ENCODE assay signal across 11 cellular contexts in genomic region chr3:191350389-191351090, GRCh38. TPM values are rescaled to one million over a fixed set of nuclear protein-coding genes. Genes with fewer than 3 reads are reported as not detected.
DNase-seq lines count a peak whose midpoint lies in the region; ATAC-seq and TF ChIP-seq lines count a peak whose summit lies in the region.
"Had no signal": no experiment of that assay in that cellular context is flagged by ENCODE, and none has a peak within 500 bp of the region (broad histone marks: within the 10 kb centered on the region; RNA-seq: fewer than 3 reads in every experiment).

No MANE protein-coding gene starts in this region.

- H3K36me3 ChIP-seq in SJSA1 (no peaks in the 10 kb centered on the region), gastroesophageal sphincter (no peaks in the 10 kb centered on the region)
- H3K36me3 ChIP-seq: BLaER1 treated with 17β-estradiol and CSF1 and Interleukin-3, amounts not matched to agents 10 nM and 100 nM had no signal

- H3K27me3 ChIP-seq in SJSA1 (replicated peaks) (no peaks in the 10 kb centered on the region), gastroesophageal sphincter (no peaks in the 10 kb centered on the region)
- H3K27me3 ChIP-seq: BLaER1 treated with 17β-estradiol and CSF1 and Interleukin-3, amounts not matched to agents 10 nM and 100 nM had no signal

- H3K9me3 ChIP-seq in SJSA1 (replicated peaks), result no peaks in the 10 kb centered on the region
- H3K9me3 ChIP-seq in gastroesophageal sphincter, result no peaks in the 10 kb centered on the region
- H3K9me3 ChIP-seq: BLaER1 treated with 17β-estradiol and CSF1 and Interleukin-3, amounts not matched to agents 10 nM and 100 nM had no signal

- H3K27ac ChIP-seq in SJSA1, result peak overlapping the region; percentile 30
- peak overlapping the region; percentile 66 to 77 (median 70) for H3K27ac ChIP-seq in gastroesophageal sphincter
- H3K27ac ChIP-seq: BLaER1 treated with 17β-estradiol and CSF1 and Interleukin-3, amounts not matched to agents 10 nM and 100 nM had no signal

- H3K4me3 ChIP-seq in SJSA1, result no peak overlapping the region
- peak overlapping the region in 1 of 2 donors; percentile 12 for H3K4me3 ChIP-seq in gastroesophageal sphincter
- H3K4me3 ChIP-seq: BLaER1 treated with 17β-estradiol and CSF1 and Interleukin-3, amounts not matched to agents 10 nM and 100 nM had no signal

- TF ChIP-seq POLR2A in gastroesophageal sphincter (IDR thresholded peaks at IDR 0.05), result no peak

- TF ChIP-seq EP300 in gastroesophageal sphincter (IDR thresholded peaks at IDR 0.05), result no peak

- 18 to 34% methylated on average over 5 of the region's 5 CpGs for WGBS in gastroesophageal sphincter (ENCODE audit: low coverage in 1 of 2), 2 donors

- ATAC-seq in gastroesophageal sphincter (no peak), GM19328 (IDR thresholded peaks at IDR 0.05; ENCODE audit: unreplicated experiment) (no peak)

- H3K4me1 ChIP-seq in SJSA1 (replicated peaks), result peaks cover 38% of the 10 kb centered on the region
- peaks cover 25 to 96% (median 34%) of the 10 kb centered on the region in 3 donors for H3K4me1 ChIP-seq in gastroesophageal sphincter

- DNase-seq in EH (ENCODE audit: low read depth) (peak; percentile 61), SJSA1 (ENCODE audit: low read depth in 1 of 2, low spot score in 2 of 2) (peak in 1 of 2 experiments; percentile 20), renal cortical epithelial cell (ENCODE audit: low read depth) (peak; percentile 58), NCI-H1417 (lab: John Stamatoyannopoulos, UW) (no peak), NCI-H146 treated with DMSO at 0.1 percent for 48 hours (lab: John Stamatoyannopoulos, UW; ENCODE audit: unreplicated experiment) (no peak), NCI-H748 treated with DMSO at 0.1 percent for 48 hours (lab: John Stamatoyannopoulos, UW) (no peak)
- DNase-seq: activated naive CD4-positive, alpha-beta T cell treated with anti-CD3 and anti-CD28 coated beads, Interleukin-2, amount 10 ng/mL, durations not matched to agents 7 days and 5 days; KG1 had no signal

- no peak for TF ChIP-seq CTCF in gastroesophageal sphincter (IDR thresholded peaks at IDR 0.05)

RNA-seq across cellular contexts. Expression of gene UTS2B, which starts 20.2 kb away (rescaled TPM):
- 0.76 TPM in 1 of 2 replicates, not detected in the other for total RNA-seq in SJSA1 (2014; rRNA removed; shearing (Covaris generic))
- total RNA-seq in gastroesophageal sphincter, result under 1 TPM in 1 of 4 donors, not detected in 3; 0.20 TPM
- total RNA-seq in renal cortical epithelial cell, result 0.80 TPM in 1 of 2 replicates, not detected in the other

RNA-seq across cellular contexts. Expression of gene CCDC50, which starts 21.3 kb away (rescaled TPM):
- total RNA-seq in SJSA1 (2014; rRNA removed; shearing (Covaris generic)), result 132 and 155 TPM in 2 replicates
- total RNA-seq in gastroesophageal sphincter (100 to 1,000 TPM; 133 to 248 (median 194) TPM), renal cortical epithelial cell (170 and 197 TPM in 2 replicates)

Comparison
In these comparisons a context has a peak if more than half of its experiments do, and no peak if none do; other contexts are left out.
1. DNase-seq: peak in EH (single experiment) and renal cortical epithelial cell (single experiment); none in NCI-H1417 (0 of 3), NCI-H146 treated with DMSO at 0.1 percent for 48 hours (single experiment) and NCI-H748 treated with DMSO at 0.1 percent for 48 hours (single experiment).